In genomic region chr1:51280321-51281096, GRCh38 we compare ENCODE assay signal across 2 cellular contexts.
TF ChIP-seq lines count a peak whose summit lies in the region.

No MANE protein-coding gene starts in this region.

TF ChIP-seq in liver, 16 proteins besides CTCF, POLR2A, EP300 and RAD21 (continued from another document):
- peak; percentile 55 for TF ChIP-seq ATF3 (IDR thresholded peaks at IDR 0.05)
- TF ChIP-seq, protein P1, sequence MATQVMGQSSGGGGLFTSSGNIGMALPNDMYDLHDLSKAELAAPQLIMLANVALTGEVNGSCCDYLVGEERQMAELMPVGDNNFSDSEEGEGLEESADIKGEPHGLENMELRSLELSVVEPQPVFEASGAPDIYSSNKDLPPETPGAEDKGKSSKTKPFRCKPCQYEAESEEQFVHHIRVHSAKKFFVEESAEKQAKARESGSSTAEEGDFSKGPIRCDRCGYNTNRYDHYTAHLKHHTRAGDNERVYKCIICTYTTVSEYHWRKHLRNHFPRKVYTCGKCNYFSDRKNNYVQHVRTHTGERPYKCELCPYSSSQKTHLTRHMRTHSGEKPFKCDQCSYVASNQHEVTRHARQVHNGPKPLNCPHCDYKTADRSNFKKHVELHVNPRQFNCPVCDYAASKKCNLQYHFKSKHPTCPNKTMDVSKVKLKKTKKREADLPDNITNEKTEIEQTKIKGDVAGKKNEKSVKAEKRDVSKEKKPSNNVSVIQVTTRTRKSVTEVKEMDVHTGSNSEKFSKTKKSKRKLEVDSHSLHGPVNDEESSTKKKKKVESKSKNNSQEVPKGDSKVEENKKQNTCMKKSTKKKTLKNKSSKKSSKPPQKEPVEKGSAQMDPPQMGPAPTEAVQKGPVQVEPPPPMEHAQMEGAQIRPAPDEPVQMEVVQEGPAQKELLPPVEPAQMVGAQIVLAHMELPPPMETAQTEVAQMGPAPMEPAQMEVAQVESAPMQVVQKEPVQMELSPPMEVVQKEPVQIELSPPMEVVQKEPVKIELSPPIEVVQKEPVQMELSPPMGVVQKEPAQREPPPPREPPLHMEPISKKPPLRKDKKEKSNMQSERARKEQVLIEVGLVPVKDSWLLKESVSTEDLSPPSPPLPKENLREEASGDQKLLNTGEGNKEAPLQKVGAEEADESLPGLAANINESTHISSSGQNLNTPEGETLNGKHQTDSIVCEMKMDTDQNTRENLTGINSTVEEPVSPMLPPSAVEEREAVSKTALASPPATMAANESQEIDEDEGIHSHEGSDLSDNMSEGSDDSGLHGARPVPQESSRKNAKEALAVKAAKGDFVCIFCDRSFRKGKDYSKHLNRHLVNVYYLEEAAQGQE (IDR thresholded peaks at IDR 0.05), result no peak
- TF ChIP-seq, protein P2, sequence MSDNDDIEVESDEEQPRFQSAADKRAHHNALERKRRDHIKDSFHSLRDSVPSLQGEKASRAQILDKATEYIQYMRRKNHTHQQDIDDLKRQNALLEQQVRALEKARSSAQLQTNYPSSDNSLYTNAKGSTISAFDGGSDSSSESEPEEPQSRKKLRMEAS (IDR thresholded peaks at IDR 0.05), result peak; percentile 81
- TF ChIP-seq NR2F2 (IDR thresholded peaks at IDR 0.05), result no peak
- no peak for TF ChIP-seq EGR1 (IDR thresholded peaks at IDR 0.05; ENCODE audit: low read depth in 2 of 2)
- TF ChIP-seq SP1 (IDR thresholded peaks at IDR 0.05), result no peak
- no peak for TF ChIP-seq GABPA (IDR thresholded peaks at IDR 0.05 in 1 of 2, conservative IDR thresholded peaks at IDR 0.05 in 1 of 2)
- peak; percentile 40 to 41 for TF ChIP-seq JUND (IDR thresholded peaks at IDR 0.05)
- peak; percentile 47 to 48 for TF ChIP-seq HNF4A (conservative IDR thresholded peaks at IDR 0.05)
- TF ChIP-seq RXRA (IDR thresholded peaks at IDR 0.05), result peak; percentile 47 to 54
- TF ChIP-seq HNF4G (IDR thresholded peaks at IDR 0.05), result no peak
- TF ChIP-seq, protein P3, sequence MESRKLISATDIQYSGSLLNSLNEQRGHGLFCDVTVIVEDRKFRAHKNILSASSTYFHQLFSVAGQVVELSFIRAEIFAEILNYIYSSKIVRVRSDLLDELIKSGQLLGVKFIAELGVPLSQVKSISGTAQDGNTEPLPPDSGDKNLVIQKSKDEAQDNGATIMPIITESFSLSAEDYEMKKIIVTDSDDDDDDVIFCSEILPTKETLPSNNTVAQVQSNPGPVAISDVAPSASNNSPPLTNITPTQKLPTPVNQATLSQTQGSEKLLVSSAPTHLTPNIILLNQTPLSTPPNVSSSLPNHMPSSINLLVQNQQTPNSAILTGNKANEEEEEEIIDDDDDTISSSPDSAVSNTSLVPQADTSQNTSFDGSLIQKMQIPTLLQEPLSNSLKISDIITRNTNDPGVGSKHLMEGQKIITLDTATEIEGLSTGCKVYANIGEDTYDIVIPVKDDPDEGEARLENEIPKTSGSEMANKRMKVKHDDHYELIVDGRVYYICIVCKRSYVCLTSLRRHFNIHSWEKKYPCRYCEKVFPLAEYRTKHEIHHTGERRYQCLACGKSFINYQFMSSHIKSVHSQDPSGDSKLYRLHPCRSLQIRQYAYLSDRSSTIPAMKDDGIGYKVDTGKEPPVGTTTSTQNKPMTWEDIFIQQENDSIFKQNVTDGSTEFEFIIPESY (IDR thresholded peaks at IDR 0.05), result no peak
- TF ChIP-seq FOXA1 (IDR thresholded peaks at IDR 0.05), result no peak

TF ChIP-seq in HepG2, 621 proteins besides CTCF, POLR2A, EP300 and RAD21 (continued from another document):
- TF ChIP-seq PBX2 (CRISPR knock-in tag; IDR thresholded peaks at IDR 0.05) (no peak), ZNF75D (CRISPR knock-in tag; IDR thresholded peaks at IDR 0.05; ENCODE audit: borderline replicate concordance) (no peak), PHB2 (IDR thresholded peaks at IDR 0.05; ENCODE audit: partially characterized antibody) (no peak), PHF8 (CRISPR knock-in tag; IDR thresholded peaks at IDR 0.05) (no peak), ZBTB34 (CRISPR knock-in tag; IDR thresholded peaks at IDR 0.05) (no peak), ZNF766 (CRISPR knock-in tag; IDR thresholded peaks at IDR 0.05; ENCODE audit: borderline replicate concordance) (no peak), RARA (CRISPR knock-in tag; IDR thresholded peaks at IDR 0.05) (no peak), ERF (CRISPR knock-in tag; IDR thresholded peaks at IDR 0.05) (no peak), ZSCAN30 (CRISPR knock-in tag; IDR thresholded peaks at IDR 0.05) (no peak), LBX2 (CRISPR knock-in tag; IDR thresholded peaks at IDR 0.05; ENCODE audit: borderline replicate concordance) (no peak), ZNF143 (CRISPR knock-in tag; IDR thresholded peaks at IDR 0.05) (no peak), SNAI1 (CRISPR knock-in tag; IDR thresholded peaks at IDR 0.05; ENCODE audit: borderline replicate concordance) (no peak), ZFP41 (CRISPR knock-in tag; IDR thresholded peaks at IDR 0.05; ENCODE audit: borderline replicate concordance) (no peak), MIXL1 (CRISPR knock-in tag; IDR thresholded peaks at IDR 0.05) (no peak)
- TF ChIP-seq, protein P4, sequence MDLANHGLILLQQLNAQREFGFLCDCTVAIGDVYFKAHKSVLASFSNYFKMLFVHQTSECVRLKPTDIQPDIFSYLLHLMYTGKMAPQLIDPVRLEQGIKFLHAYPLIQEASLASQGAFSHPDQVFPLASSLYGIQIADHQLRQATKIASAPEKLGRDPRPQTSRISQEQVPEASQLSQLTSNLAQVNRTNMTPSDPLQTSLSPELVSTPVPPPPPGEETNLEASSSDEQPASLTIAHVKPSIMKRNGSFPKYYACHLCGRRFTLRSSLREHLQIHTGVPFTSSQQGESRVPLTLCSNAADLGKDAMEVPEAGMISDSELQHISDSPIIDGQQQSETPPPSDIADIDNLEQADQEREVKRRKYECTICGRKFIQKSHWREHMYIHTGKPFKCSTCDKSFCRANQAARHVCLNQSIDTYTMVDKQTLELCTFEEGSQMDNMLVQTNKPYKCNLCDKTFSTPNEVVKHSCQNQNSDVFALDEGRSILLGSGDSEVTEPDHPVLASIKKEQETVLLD (CRISPR knock-in tag; IDR thresholded peaks at IDR 0.05; ENCODE audit: low read depth), result no peak
- TF ChIP-seq, protein P5, sequence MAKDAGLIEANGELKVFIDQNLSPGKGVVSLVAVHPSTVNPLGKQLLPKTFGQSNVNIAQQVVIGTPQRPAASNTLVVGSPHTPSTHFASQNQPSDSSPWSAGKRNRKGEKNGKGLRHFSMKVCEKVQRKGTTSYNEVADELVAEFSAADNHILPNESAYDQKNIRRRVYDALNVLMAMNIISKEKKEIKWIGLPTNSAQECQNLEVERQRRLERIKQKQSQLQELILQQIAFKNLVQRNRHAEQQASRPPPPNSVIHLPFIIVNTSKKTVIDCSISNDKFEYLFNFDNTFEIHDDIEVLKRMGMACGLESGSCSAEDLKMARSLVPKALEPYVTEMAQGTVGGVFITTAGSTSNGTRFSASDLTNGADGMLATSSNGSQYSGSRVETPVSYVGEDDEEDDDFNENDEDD (CRISPR knock-in tag; IDR thresholded peaks at IDR 0.05; ENCODE audit: borderline replicate concordance), result no peak
- TF ChIP-seq, protein P6, sequence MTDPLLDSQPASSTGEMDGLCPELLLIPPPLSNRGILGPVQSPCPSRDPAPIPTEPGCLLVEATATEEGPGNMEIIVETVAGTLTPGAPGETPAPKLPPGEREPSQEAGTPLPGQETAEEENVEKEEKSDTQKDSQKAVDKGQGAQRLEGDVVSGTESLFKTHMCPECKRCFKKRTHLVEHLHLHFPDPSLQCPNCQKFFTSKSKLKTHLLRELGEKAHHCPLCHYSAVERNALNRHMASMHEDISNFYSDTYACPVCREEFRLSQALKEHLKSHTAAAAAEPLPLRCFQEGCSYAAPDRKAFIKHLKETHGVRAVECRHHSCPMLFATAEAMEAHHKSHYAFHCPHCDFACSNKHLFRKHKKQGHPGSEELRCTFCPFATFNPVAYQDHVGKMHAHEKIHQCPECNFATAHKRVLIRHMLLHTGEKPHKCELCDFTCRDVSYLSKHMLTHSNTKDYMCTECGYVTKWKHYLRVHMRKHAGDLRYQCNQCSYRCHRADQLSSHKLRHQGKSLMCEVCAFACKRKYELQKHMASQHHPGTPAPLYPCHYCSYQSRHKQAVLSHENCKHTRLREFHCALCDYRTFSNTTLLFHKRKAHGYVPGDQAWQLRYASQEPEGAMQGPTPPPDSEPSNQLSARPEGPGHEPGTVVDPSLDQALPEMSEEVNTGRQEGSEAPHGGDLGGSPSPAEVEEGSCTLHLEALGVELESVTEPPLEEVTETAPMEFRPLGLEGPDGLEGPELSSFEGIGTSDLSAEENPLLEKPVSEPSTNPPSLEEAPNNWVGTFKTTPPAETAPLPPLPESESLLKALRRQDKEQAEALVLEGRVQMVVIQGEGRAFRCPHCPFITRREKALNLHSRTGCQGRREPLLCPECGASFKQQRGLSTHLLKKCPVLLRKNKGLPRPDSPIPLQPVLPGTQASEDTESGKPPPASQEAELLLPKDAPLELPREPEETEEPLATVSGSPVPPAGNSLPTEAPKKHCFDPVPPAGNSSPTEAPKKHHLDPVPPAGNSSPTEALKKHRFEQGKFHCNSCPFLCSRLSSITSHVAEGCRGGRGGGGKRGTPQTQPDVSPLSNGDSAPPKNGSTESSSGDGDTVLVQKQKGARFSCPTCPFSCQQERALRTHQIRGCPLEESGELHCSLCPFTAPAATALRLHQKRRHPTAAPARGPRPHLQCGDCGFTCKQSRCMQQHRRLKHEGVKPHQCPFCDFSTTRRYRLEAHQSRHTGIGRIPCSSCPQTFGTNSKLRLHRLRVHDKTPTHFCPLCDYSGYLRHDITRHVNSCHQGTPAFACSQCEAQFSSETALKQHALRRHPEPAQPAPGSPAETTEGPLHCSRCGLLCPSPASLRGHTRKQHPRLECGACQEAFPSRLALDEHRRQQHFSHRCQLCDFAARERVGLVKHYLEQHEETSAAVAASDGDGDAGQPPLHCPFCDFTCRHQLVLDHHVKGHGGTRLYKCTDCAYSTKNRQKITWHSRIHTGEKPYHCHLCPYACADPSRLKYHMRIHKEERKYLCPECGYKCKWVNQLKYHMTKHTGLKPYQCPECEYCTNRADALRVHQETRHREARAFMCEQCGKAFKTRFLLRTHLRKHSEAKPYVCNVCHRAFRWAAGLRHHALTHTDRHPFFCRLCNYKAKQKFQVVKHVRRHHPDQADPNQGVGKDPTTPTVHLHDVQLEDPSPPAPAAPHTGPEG (CRISPR knock-in tag; IDR thresholded peaks at IDR 0.05), result no peak
